8 cellular contexts compared by ENCODE assay signal in the genomic region with DNA sequence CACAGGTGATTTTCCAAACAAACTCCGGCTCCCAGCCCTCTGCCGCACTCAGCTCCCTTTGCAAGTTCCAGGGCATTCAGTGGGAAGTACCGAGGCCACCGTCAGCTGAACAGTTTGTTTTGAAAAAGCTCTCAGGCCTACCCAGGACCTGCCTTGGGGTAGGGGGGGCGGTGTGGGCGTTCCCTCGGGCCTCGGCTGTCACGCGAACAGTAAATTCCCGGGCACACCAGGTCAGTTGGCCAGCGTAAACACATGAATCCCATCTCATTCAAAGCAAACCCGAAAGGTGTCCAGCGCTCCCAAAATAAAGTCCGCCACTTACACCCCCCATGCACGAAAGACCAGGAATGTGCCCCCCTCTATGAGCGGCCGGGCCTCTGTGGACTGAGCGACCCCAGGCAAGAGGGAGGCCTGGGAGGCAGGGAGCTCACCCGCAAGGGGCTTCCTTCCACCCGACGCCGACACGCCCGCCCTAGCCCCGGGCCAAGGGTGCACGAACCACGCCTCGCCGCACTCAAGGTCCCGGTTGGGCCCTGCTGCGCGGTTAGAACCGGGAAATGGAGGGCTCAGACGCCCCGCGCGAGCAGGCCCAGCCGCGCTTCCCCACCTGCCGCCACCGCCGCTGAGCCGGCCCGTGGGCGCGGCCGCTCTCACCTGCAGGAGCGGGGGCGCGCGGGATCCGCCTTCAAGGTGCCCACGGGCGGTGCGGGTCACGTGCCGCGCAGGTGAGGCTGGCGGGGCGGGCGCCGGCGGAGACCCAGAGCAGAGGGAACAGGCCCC. TPM values are rescaled to one million over a fixed set of nuclear protein-coding genes. Genes with fewer than 3 reads are reported as not detected.
DNase-seq lines count a peak whose midpoint lies in the region; ATAC-seq and TF ChIP-seq lines count a peak whose summit lies in the region.

A gene with protein sequence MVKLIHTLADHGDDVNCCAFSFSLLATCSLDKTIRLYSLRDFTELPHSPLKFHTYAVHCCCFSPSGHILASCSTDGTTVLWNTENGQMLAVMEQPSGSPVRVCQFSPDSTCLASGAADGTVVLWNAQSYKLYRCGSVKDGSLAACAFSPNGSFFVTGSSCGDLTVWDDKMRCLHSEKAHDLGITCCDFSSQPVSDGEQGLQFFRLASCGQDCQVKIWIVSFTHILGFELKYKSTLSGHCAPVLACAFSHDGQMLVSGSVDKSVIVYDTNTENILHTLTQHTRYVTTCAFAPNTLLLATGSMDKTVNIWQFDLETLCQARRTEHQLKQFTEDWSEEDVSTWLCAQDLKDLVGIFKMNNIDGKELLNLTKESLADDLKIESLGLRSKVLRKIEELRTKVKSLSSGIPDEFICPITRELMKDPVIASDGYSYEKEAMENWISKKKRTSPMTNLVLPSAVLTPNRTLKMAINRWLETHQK (minus strand): TSS at position 775 of the 780 bp plus-strand sequence. CDS start 3,634 bp downstream, outside the sequence.

- H3K27me3 ChIP-seq in KMS-11 (ENCODE audit: insufficient read depth, low read depth) (no peaks in the 10 kb centered on the region), colonic mucosa (no peaks in the 10 kb centered on the region)

- no peaks in the 10 kb centered on the region for H3K9me3 ChIP-seq in colonic mucosa

- no peaks in the 10 kb centered on the region for H3K27me3 Mint-ChIP-seq in T-helper 2 cell treated with Interferon-gamma antibody and Interleukin-4, amounts not matched to agents 5 μg/mL and 100 μg/mL, for 36 hours (ENCODE audit: low read depth)

- H4K20me1 ChIP-seq in KMS-11 (ENCODE audit: insufficient read depth) = no peaks in the 10 kb centered on the region

- TF ChIP-seq CTCF in KMS-11 (conservative IDR thresholded peaks at IDR 0.05; ENCODE audit: low read depth, low read length) (no peak), colonic mucosa (IDR thresholded peaks at IDR 0.05) (no peak)

- H3K9ac ChIP-seq in KMS-11 (peak within 1 kb of the TSS; percentile 80), colonic mucosa (ENCODE audit: low read depth in 2 of 2, low read length in 2 of 2) (peak within 1 kb of the TSS; percentile 90 to 91)

- peaks cover 6% of the 10 kb centered on the region; the same call in 1 of the 2 replicates for H3K79me2 ChIP-seq in KMS-11 (ENCODE audit: insufficient read depth, low read depth)

- peak within 1 kb of the TSS; percentile 83 for H2AFZ ChIP-seq in KMS-11 (ENCODE audit: low read depth)

- H3K4me1 Mint-ChIP-seq in T-helper 2 cell treated with Interferon-gamma antibody and Interleukin-4, amounts not matched to agents 5 μg/mL and 100 μg/mL, for 36 hours (ENCODE audit: low read depth) = peaks cover 18% of the 10 kb centered on the region

- H3K9me3 Mint-ChIP-seq in T-helper 2 cell treated with Interferon-gamma antibody and Interleukin-4, amounts not matched to agents 5 μg/mL and 100 μg/mL, for 36 hours = no peaks in the 10 kb centered on the region

- DNase-seq in EL (peak; percentile 80), colonic mucosa (peak; percentile 70), left colon (peak; percentile 76 to 79), cortex of kidney (lab: John Stamatoyannopoulos, UW) (no peak)
- DNase-seq in T-helper 2 cell treated with Interferon-gamma antibody and Interleukin-4, amounts not matched to agents 5 μg/mL and 100 μg/mL, for 36 hours (ENCODE audit: low spot score) = no peak
- peak; percentile 23 for DNase-seq in stimulated activated CD4-positive, alpha-beta T cell treated with anti-CD3 and anti-CD28 coated beads, Interleukin-1b, Interleukin-23, amount 100 ng/mL, for 48 hours

- H3K4me3 ChIP-seq in KMS-11 (IDR thresholded peaks at IDR 0.05; ENCODE audit: insufficient read depth, low read depth, low read length) = peak within 1 kb of the TSS; percentile 55
- peak within 1 kb of the TSS; percentile 79 for H3K4me3 ChIP-seq in colonic mucosa

- peak within 1 kb of the TSS; percentile 92 for H3K4me2 ChIP-seq in KMS-11

- H3K27ac Mint-ChIP-seq in T-helper 2 cell treated with Interferon-gamma antibody and Interleukin-4, amounts not matched to agents 5 μg/mL and 100 μg/mL, for 36 hours = peak within 1 kb of the TSS; percentile 79

- intact Hi-C loops in colonic mucosa (cut with DNase I) (no loop called here), left colon (cut with DNase I, micrococcal nuclease) (no loop called here)

- ATAC-seq in GM21619 (IDR thresholded peaks at IDR 0.05; ENCODE audit: unreplicated experiment) (peak; percentile 17), left colon (peak; percentile 37)

- no peaks in the 10 kb centered on the region for H3K36me3 ChIP-seq in KMS-11 (ENCODE audit: insufficient read depth)
- H3K36me3 ChIP-seq in colonic mucosa = no peaks in the 10 kb centered on the region

- peaks cover 6% of the 10 kb centered on the region for H3K36me3 Mint-ChIP-seq in T-helper 2 cell treated with Interferon-gamma antibody and Interleukin-4, amounts not matched to agents 5 μg/mL and 100 μg/mL, for 36 hours (ENCODE audit: low read depth)

- peak within 1 kb of the TSS; percentile 66 for H3K27ac ChIP-seq in KMS-11
- H3K27ac ChIP-seq in colonic mucosa = peak within 1 kb of the TSS; percentile 65

- H3K4me3 Mint-ChIP-seq in T-helper 2 cell treated with Interferon-gamma antibody and Interleukin-4, amounts not matched to agents 5 μg/mL and 100 μg/mL, for 36 hours = peak within 1 kb of the TSS; percentile 84

- peaks cover 47% of the 10 kb centered on the region for H3K4me1 ChIP-seq in KMS-11 (ENCODE audit: low read depth, poor library complexity, severe bottlenecking)
- no peaks in the 10 kb centered on the region for H3K4me1 ChIP-seq in colonic mucosa

RNA-seq across cellular contexts. Expression of the gene that starts here (rescaled TPM):
- 1 to 10 TPM; 7.2 to 7.5 TPM for total RNA-seq in colonic mucosa
- 1 to 10 TPM; 8.1 to 8.6 TPM for total RNA-seq in left colon

Comparison
In these comparisons a context has a peak if more than half of its experiments do, and no peak if none do; other contexts are left out.
1. DNase-seq: peak in EL (single experiment), colonic mucosa (single experiment), left colon (2 of 2) and stimulated activated CD4-positive, alpha-beta T cell treated with anti-CD3 and anti-CD28 coated beads, Interleukin-1b, Interleukin-23, amount 100 ng/mL, for 48 hours (single experiment); none in T-helper 2 cell treated with Interferon-gamma antibody and Interleukin-4, amounts not matched to agents 5 μg/mL and 100 μg/mL, for 36 hours (single experiment) and cortex of kidney (single experiment).